In the genomic region with DNA sequence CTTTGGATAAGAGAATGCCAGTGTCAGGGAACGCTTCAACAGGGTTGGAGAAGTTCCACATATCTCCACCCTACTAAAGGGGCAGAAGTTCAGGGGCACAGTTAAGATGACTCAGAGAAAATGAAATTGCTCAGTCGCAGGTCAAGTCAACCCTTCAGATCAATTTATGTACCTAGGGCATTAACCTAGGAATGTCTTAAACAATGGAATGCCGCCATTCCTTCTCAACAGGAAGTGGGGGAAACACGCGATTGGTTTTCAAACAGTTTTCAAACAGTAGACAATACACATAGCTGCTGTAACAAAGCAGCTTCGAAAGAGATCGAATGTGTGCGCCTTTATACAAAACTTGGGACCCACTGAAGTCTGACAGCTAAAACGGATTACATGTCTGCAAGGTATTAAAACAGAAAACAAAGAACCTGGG, we compare ENCODE assay signal across 8 cellular contexts.
DNase-seq lines count a peak whose midpoint lies in the region; ATAC-seq and TF ChIP-seq lines count a peak whose summit lies in the region.

No MANE protein-coding gene starts in this region.

- no peaks in the 10 kb centered on the region for H3K27me3 ChIP-seq in brain microvascular endothelial cell (replicated peaks)

- in situ Hi-C loops in brain microvascular endothelial cell (cut with HindIII; ENCODE audit: low pct_ligation_motif_present, low sequenced_read_pairs), result no loop called here

- H3K9me3 Mint-ChIP-seq in stimulated activated effector memory CD8-positive, alpha-beta T cell treated with anti-CD3 and anti-CD28 coated beads, Interleukin-12 subunit alpha, Interleukin-12 subunit beta, amount 100 ng/mL, for 72 hours, result no peaks in the 10 kb centered on the region

- peak overlapping the region; percentile 73 for H3K27ac ChIP-seq in brain microvascular endothelial cell

- H3K4me3 ChIP-seq in brain microvascular endothelial cell (ENCODE audit: low read depth, low read length), result peak overlapping the region; percentile 89

- TF ChIP-seq CTCF in brain microvascular endothelial cell (IDR thresholded peaks at IDR 0.05; ENCODE audit: low read depth, low read length, missing control alignments), result no peak

- peak overlapping the region; percentile 86 for H3K4me3 Mint-ChIP-seq in stimulated activated effector memory CD8-positive, alpha-beta T cell treated with anti-CD3 and anti-CD28 coated beads, Interleukin-12 subunit alpha, Interleukin-12 subunit beta, amount 100 ng/mL, for 72 hours

- peaks cover 14% of the 10 kb centered on the region for H3K36me3 ChIP-seq in brain microvascular endothelial cell (replicated peaks)

- H3K27ac Mint-ChIP-seq in stimulated activated effector memory CD8-positive, alpha-beta T cell treated with anti-CD3 and anti-CD28 coated beads, Interleukin-12 subunit alpha, Interleukin-12 subunit beta, amount 100 ng/mL, for 72 hours, result peak overlapping the region; percentile 88

- no peak for ATAC-seq in stimulated activated effector memory CD8-positive, alpha-beta T cell treated with anti-CD3 and anti-CD28 coated beads, Interleukin-12 subunit alpha, Interleukin-12 subunit beta, amount 100 ng/mL, for 72 hours
- no peak for ATAC-seq in HG03095 (IDR thresholded peaks at IDR 0.05; ENCODE audit: unreplicated experiment)
- no peak for ATAC-seq in GM19395 (IDR thresholded peaks at IDR 0.05; ENCODE audit: unreplicated experiment)

- peaks cover 8% of the 10 kb centered on the region for H3K36me3 Mint-ChIP-seq in stimulated activated effector memory CD8-positive, alpha-beta T cell treated with anti-CD3 and anti-CD28 coated beads, Interleukin-12 subunit alpha, Interleukin-12 subunit beta, amount 100 ng/mL, for 72 hours

- H3K4me1 Mint-ChIP-seq in stimulated activated effector memory CD8-positive, alpha-beta T cell treated with anti-CD3 and anti-CD28 coated beads, Interleukin-12 subunit alpha, Interleukin-12 subunit beta, amount 100 ng/mL, for 72 hours, result peaks cover 23% of the 10 kb centered on the region

- DNase-seq in NCI-H2171 treated with DMSO at 0.1 percent for 48 hours (lab: John Stamatoyannopoulos, UW), result peak; percentile 30
- DNase-seq in NCI-H2171 (lab: John Stamatoyannopoulos, UW), result no peak
- peak; percentile 10 for DNase-seq in NCI-H510A (lab: John Stamatoyannopoulos, UW)
- DNase-seq in brain microvascular endothelial cell, result peak; percentile 10
- DNase-seq in inferior parietal cortex (ENCODE audit: extremely low spot score), result peak; percentile 37
- DNase-seq in stimulated activated effector memory CD8-positive, alpha-beta T cell treated with anti-CD3 and anti-CD28 coated beads, Interleukin-12 subunit alpha, Interleukin-12 subunit beta, amount 100 ng/mL, for 72 hours (ENCODE audit: low spot score in 2 of 2), result no peak

Comparison
In these comparisons a context has a peak if more than half of its experiments do, and no peak if none do; other contexts are left out.
1. DNase-seq: peak in NCI-H2171 treated with DMSO at 0.1 percent for 48 hours (single experiment), NCI-H510A (single experiment), brain microvascular endothelial cell (single experiment) and inferior parietal cortex (single experiment); none in NCI-H2171 (single experiment) and stimulated activated effector memory CD8-positive, alpha-beta T cell treated with anti-CD3 and anti-CD28 coated beads, Interleukin-12 subunit alpha, Interleukin-12 subunit beta, amount 100 ng/mL, for 72 hours (0 of 2).